ENCODE assay signal across 1 cellular context in the genomic region with DNA sequence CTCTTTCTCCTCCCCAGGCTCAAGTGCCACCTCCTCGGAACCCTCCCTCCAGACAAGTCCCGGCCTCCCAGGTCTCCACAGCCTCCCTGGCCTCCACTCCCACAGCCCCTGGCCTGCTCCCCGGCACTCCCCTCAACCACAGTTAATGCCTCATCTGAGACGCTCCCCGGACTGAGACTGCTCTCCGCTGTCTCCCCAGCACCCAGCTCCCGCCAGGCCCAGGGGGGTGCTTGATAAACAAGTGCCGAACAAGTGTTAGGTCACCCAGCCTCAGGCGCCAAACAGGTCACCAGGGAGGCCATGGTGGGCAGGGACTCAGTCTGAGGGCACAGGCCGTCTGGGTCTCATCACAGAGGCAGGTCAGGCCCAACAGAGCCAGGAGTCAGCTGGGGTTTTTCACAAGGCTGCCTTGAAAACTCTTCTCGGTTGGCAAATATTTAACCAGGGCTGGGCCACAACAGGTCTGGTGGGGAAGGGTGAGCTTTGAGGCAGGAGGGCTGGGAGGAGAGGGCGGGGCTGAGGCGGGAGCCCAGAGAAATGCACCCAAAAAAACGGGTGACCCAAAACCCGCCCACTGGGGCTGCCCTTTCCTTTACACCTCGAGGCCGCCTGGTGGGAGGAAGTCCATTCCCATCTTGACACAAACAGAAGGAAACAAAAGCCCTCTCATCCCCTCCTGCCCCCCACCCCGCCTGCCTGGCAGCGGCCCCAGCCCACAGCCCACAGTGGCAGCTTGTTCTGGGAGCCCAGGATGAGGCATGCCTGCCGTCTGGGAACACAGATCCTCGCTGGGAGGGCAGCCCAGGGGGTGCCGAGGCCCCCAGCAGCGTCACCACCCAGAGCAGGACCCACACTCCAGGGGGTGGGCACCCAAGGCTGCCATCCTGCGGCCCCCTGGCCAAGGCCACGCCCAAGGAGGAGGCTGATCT.
TF ChIP-seq lines count a peak whose summit lies in the region.

No MANE protein-coding gene starts in this region.

TF ChIP-seq in HepG2, 621 proteins besides CTCF, POLR2A, EP300 and RAD21 (continued from another document and continues in another):
- TF ChIP-seq, protein P1, sequence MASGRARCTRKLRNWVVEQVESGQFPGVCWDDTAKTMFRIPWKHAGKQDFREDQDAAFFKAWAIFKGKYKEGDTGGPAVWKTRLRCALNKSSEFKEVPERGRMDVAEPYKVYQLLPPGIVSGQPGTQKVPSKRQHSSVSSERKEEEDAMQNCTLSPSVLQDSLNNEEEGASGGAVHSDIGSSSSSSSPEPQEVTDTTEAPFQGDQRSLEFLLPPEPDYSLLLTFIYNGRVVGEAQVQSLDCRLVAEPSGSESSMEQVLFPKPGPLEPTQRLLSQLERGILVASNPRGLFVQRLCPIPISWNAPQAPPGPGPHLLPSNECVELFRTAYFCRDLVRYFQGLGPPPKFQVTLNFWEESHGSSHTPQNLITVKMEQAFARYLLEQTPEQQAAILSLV (CRISPR knock-in tag; IDR thresholded peaks at IDR 0.05; ENCODE audit: borderline replicate concordance), result no peak
- TF ChIP-seq ADNP (CRISPR knock-in tag; IDR thresholded peaks at IDR 0.05), result 0 out of 2 replicates have a peak, but pooled peaks have one; percentile 28
- TF ChIP-seq HNF4A (CRISPR knock-in tag; IDR thresholded peaks at IDR 0.05), result peak; percentile 52
- TF ChIP-seq ZMYM4 (CRISPR knock-in tag; IDR thresholded peaks at IDR 0.05), result peak; percentile 42; the same call in 1 of the 2 replicates
- TF ChIP-seq, protein P2, sequence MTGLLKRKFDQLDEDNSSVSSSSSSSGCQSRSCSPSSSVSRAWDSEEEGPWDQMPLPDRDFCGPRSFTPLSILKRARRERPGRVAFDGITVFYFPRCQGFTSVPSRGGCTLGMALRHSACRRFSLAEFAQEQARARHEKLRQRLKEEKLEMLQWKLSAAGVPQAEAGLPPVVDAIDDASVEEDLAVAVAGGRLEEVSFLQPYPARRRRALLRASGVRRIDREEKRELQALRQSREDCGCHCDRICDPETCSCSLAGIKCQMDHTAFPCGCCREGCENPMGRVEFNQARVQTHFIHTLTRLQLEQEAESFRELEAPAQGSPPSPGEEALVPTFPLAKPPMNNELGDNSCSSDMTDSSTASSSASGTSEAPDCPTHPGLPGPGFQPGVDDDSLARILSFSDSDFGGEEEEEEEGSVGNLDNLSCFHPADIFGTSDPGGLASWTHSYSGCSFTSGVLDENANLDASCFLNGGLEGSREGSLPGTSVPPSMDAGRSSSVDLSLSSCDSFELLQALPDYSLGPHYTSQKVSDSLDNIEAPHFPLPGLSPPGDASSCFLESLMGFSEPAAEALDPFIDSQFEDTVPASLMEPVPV (CRISPR knock-in tag; IDR thresholded peaks at IDR 0.05), result peak; percentile 53; the same call in 1 of the 2 replicates
- no peak for TF ChIP-seq ARID2 (CRISPR knock-in tag; IDR thresholded peaks at IDR 0.05; ENCODE audit: borderline replicate concordance)
- no peak for TF ChIP-seq ZNF282 (IDR thresholded peaks at IDR 0.05; ENCODE audit: partially characterized antibody)
- TF ChIP-seq ZNF441 (CRISPR knock-in tag; IDR thresholded peaks at IDR 0.05; ENCODE audit: borderline replicate concordance), result no peak
- TF ChIP-seq SMAD3 (CRISPR knock-in tag; IDR thresholded peaks at IDR 0.05), result no peak
- TF ChIP-seq NFE2L1 (CRISPR knock-in tag; IDR thresholded peaks at IDR 0.05; ENCODE audit: borderline replicate concordance), result no peak
- TF ChIP-seq ZNF30 (CRISPR knock-in tag; IDR thresholded peaks at IDR 0.05), result no peak
- peak; percentile 38; the same call in 1 of the 2 replicates for TF ChIP-seq ZNF747 (CRISPR knock-in tag; IDR thresholded peaks at IDR 0.05; ENCODE audit: borderline replicate concordance)
- TF ChIP-seq, protein P3, sequence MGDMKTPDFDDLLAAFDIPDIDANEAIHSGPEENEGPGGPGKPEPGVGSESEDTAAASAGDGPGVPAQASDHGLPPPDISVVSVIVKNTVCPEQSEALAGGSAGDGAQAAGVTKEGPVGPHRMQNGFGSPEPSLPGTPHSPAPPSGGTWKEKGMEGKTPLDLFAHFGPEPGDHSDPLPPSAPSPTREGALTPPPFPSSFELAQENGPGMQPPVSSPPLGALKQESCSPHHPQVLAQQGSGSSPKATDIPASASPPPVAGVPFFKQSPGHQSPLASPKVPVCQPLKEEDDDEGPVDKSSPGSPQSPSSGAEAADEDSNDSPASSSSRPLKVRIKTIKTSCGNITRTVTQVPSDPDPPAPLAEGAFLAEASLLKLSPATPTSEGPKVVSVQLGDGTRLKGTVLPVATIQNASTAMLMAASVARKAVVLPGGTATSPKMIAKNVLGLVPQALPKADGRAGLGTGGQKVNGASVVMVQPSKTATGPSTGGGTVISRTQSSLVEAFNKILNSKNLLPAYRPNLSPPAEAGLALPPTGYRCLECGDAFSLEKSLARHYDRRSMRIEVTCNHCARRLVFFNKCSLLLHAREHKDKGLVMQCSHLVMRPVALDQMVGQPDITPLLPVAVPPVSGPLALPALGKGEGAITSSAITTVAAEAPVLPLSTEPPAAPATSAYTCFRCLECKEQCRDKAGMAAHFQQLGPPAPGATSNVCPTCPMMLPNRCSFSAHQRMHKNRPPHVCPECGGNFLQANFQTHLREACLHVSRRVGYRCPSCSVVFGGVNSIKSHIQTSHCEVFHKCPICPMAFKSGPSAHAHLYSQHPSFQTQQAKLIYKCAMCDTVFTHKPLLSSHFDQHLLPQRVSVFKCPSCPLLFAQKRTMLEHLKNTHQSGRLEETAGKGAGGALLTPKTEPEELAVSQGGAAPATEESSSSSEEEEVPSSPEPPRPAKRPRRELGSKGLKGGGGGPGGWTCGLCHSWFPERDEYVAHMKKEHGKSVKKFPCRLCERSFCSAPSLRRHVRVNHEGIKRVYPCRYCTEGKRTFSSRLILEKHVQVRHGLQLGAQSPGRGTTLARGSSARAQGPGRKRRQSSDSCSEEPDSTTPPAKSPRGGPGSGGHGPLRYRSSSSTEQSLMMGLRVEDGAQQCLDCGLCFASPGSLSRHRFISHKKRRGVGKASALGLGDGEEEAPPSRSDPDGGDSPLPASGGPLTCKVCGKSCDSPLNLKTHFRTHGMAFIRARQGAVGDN (CRISPR knock-in tag; IDR thresholded peaks at IDR 0.05), result peak; percentile 91
- no peak for TF ChIP-seq ZBTB42 (CRISPR knock-in tag; IDR thresholded peaks at IDR 0.05)
- TF ChIP-seq, protein P4, sequence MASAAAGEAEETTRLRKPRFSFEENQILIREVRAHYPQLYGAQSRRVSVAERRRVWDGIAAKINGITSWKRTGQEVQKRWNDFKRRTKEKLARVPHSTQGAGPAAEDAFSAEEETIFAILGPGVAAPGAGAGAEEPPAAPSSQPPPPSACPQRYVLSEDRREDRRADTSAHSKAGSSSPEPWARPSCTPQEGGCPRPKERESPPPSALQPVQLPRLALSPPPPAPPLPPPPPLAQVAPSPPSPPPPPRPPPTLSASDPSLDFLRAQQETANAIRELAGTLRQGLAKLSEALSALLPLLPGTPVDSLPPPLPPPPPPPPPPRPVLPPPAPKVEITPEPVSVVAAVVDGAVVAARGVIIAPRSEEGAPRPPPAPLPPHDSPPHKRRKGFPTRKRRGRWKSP (CRISPR knock-in tag; IDR thresholded peaks at IDR 0.05), result peak; percentile 80
- TF ChIP-seq SSRP1 (CRISPR knock-in tag; IDR thresholded peaks at IDR 0.05), result no peak
- no peak for TF ChIP-seq IKZF4 (CRISPR knock-in tag; IDR thresholded peaks at IDR 0.05; ENCODE audit: borderline replicate concordance, low read depth, not compliant biosample characterization)
- TF ChIP-seq, protein P5, sequence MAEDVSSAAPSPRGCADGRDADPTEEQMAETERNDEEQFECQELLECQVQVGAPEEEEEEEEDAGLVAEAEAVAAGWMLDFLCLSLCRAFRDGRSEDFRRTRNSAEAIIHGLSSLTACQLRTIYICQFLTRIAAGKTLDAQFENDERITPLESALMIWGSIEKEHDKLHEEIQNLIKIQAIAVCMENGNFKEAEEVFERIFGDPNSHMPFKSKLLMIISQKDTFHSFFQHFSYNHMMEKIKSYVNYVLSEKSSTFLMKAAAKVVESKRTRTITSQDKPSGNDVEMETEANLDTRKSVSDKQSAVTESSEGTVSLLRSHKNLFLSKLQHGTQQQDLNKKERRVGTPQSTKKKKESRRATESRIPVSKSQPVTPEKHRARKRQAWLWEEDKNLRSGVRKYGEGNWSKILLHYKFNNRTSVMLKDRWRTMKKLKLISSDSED (CRISPR knock-in tag; IDR thresholded peaks at IDR 0.05), result no peak
- TF ChIP-seq ATM (IDR thresholded peaks at IDR 0.05; ENCODE audit: borderline replicate concordance), result no peak
- no peak for TF ChIP-seq GABPA (IDR thresholded peaks at IDR 0.05; ENCODE audit: low read depth, low read length)
- no peak for TF ChIP-seq GABPA (CRISPR knock-in tag; IDR thresholded peaks at IDR 0.05; ENCODE audit: low read depth)
- TF ChIP-seq, protein P6, sequence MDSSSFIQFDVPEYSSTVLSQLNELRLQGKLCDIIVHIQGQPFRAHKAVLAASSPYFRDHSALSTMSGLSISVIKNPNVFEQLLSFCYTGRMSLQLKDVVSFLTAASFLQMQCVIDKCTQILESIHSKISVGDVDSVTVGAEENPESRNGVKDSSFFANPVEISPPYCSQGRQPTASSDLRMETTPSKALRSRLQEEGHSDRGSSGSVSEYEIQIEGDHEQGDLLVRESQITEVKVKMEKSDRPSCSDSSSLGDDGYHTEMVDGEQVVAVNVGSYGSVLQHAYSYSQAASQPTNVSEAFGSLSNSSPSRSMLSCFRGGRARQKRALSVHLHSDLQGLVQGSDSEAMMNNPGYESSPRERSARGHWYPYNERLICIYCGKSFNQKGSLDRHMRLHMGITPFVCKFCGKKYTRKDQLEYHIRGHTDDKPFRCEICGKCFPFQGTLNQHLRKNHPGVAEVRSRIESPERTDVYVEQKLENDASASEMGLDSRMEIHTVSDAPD (CRISPR knock-in tag; IDR thresholded peaks at IDR 0.05), result peak; percentile 88
- TF ChIP-seq, protein P7, sequence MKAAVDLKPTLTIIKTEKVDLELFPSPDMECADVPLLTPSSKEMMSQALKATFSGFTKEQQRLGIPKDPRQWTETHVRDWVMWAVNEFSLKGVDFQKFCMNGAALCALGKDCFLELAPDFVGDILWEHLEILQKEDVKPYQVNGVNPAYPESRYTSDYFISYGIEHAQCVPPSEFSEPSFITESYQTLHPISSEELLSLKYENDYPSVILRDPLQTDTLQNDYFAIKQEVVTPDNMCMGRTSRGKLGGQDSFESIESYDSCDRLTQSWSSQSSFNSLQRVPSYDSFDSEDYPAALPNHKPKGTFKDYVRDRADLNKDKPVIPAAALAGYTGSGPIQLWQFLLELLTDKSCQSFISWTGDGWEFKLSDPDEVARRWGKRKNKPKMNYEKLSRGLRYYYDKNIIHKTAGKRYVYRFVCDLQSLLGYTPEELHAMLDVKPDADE (CRISPR knock-in tag; IDR thresholded peaks at IDR 0.05), result no peak
- TF ChIP-seq, protein P8, sequence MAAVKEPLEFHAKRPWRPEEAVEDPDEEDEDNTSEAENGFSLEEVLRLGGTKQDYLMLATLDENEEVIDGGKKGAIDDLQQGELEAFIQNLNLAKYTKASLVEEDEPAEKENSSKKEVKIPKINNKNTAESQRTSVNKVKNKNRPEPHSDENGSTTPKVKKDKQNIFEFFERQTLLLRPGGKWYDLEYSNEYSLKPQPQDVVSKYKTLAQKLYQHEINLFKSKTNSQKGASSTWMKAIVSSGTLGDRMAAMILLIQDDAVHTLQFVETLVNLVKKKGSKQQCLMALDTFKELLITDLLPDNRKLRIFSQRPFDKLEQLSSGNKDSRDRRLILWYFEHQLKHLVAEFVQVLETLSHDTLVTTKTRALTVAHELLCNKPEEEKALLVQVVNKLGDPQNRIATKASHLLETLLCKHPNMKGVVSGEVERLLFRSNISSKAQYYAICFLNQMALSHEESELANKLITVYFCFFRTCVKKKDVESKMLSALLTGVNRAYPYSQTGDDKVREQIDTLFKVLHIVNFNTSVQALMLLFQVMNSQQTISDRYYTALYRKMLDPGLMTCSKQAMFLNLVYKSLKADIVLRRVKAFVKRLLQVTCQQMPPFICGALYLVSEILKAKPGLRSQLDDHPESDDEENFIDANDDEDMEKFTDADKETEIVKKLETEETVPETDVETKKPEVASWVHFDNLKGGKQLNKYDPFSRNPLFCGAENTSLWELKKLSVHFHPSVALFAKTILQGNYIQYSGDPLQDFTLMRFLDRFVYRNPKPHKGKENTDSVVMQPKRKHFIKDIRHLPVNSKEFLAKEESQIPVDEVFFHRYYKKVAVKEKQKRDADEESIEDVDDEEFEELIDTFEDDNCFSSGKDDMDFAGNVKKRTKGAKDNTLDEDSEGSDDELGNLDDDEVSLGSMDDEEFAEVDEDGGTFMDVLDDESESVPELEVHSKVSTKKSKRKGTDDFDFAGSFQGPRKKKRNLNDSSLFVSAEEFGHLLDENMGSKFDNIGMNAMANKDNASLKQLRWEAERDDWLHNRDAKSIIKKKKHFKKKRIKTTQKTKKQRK (IDR thresholded peaks at IDR 0.05; ENCODE audit: low read length), result no peak
- no peak for TF ChIP-seq PHF5A (CRISPR knock-in tag; IDR thresholded peaks at IDR 0.05; ENCODE audit: low read depth, unreplicated experiment)
- TF ChIP-seq ZNF883 (CRISPR knock-in tag; IDR thresholded peaks at IDR 0.05; ENCODE audit: not compliant biosample characterization), result no peak
- no peak for TF ChIP-seq TMF1 (CRISPR knock-in tag; IDR thresholded peaks at IDR 0.05; ENCODE audit: low read depth)
- no peak for TF ChIP-seq HCFC1 (IDR thresholded peaks at IDR 0.05; ENCODE audit: low read depth, low read length)
- TF ChIP-seq, protein P9, sequence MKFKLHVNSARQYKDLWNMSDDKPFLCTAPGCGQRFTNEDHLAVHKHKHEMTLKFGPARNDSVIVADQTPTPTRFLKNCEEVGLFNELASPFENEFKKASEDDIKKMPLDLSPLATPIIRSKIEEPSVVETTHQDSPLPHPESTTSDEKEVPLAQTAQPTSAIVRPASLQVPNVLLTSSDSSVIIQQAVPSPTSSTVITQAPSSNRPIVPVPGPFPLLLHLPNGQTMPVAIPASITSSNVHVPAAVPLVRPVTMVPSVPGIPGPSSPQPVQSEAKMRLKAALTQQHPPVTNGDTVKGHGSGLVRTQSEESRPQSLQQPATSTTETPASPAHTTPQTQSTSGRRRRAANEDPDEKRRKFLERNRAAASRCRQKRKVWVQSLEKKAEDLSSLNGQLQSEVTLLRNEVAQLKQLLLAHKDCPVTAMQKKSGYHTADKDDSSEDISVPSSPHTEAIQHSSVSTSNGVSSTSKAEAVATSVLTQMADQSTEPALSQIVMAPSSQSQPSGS (CRISPR knock-in tag; IDR thresholded peaks at IDR 0.05), result no peak
- TF ChIP-seq ZNF326 (CRISPR knock-in tag; IDR thresholded peaks at IDR 0.05; ENCODE audit: borderline replicate concordance), result no peak
- TF ChIP-seq, protein P10, sequence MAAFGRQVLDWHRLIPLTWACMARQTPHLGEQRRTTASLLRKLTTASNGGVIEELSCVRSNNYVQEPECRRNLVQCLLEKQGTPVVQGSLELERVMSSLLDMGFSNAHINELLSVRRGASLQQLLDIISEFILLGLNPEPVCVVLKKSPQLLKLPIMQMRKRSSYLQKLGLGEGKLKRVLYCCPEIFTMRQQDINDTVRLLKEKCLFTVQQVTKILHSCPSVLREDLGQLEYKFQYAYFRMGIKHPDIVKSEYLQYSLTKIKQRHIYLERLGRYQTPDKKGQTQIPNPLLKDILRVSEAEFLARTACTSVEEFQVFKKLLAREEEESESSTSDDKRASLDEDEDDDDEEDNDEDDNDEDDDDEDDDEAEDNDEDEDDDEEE (CRISPR knock-in tag; IDR thresholded peaks at IDR 0.05), result no peak
